Comparison of ENCODE assay signal across 14 cellular contexts in genomic region chr19:46911456-46911855, GRCh38. TPM values are rescaled to one million over a fixed set of nuclear protein-coding genes. Genes with fewer than 3 reads are reported as not detected.
DNase-seq lines count a peak whose midpoint lies in the region; ATAC-seq and TF ChIP-seq lines count a peak whose summit lies in the region.
"Had no signal": no experiment of that assay in that cellular context is flagged by ENCODE, and none has a peak within 500 bp of the region (broad histone marks: within the 10 kb centered on the region; RNA-seq: fewer than 3 reads in every experiment).

No MANE protein-coding gene starts in this region.

- TF ChIP-seq CTCF in chondrocyte (IDR thresholded peaks at IDR 0.05) = no peak

- H3K4me1 Mint-ChIP-seq in activated T-cell treated with anti-CD3 and anti-CD28 coated beads, Interleukin-2, amount 50 U/mL, for 4 hours (ENCODE audit: low read depth) = peaks cover 44% of the 10 kb centered on the region
- peaks cover 31% of the 10 kb centered on the region for H3K4me1 Mint-ChIP-seq in activated T-helper 17 cell treated with anti-CD3 and anti-CD28 coated beads, Interleukin-2, amount 50 U/mL, for 72 hours
- H3K4me1 Mint-ChIP-seq in chondrocyte (ENCODE audit: low read depth) = peaks cover 40% of the 10 kb centered on the region

- H3K9me3 Mint-ChIP-seq in activated T-cell treated with anti-CD3 and anti-CD28 coated beads, Interleukin-2, amount 50 U/mL, for 4 hours = no peaks in the 10 kb centered on the region
- H3K9me3 Mint-ChIP-seq in activated T-helper 17 cell treated with anti-CD3 and anti-CD28 coated beads, Interleukin-2, amount 50 U/mL, for 72 hours = no peaks in the 10 kb centered on the region
- H3K9me3 Mint-ChIP-seq in chondrocyte (ENCODE audit: low read depth) = no peaks in the 10 kb centered on the region
- H3K9me3 Mint-ChIP-seq: CD4-positive, alpha-beta memory T cell; GM23338 had no signal

- H3K36me3 ChIP-seq in Karpas-422 (ENCODE audit: insufficient read depth, low read length) = no peaks in the 10 kb centered on the region
- H3K36me3 ChIP-seq: BE2C had no signal

- peaks cover 2% of the 10 kb centered on the region; the same call in 1 of the 2 replicates for H4K20me1 ChIP-seq in Karpas-422 (ENCODE audit: insufficient read depth, low read depth, low read length)

- ATAC-seq in activated T-cell treated with anti-CD3 and anti-CD28 coated beads, Interleukin-2, amount 50 U/mL, for 4 hours = peak; percentile 56 to 58
- ATAC-seq in activated T-helper 17 cell treated with anti-CD3 and anti-CD28 coated beads, Interleukin-2, amount 50 U/mL, for 72 hours (replicated peaks) = peak; percentile 72
- ATAC-seq in HG02642 (IDR thresholded peaks at IDR 0.05; ENCODE audit: poor library complexity, unreplicated experiment) = no peak
- ATAC-seq: GM23338 had no signal

- H3K79me2 ChIP-seq in Karpas-422 (ENCODE audit: low read length) = peaks cover 98% of the 10 kb centered on the region

- no peaks in the 10 kb centered on the region for H3K27me3 ChIP-seq in Karpas-422 (ENCODE audit: low read length)
- H3K27me3 ChIP-seq: BE2C had no signal

- H3K9ac ChIP-seq in Karpas-422 (ENCODE audit: low read length) = no peak overlapping the region

- H3K27ac Mint-ChIP-seq in activated T-helper 17 cell treated with anti-CD3 and anti-CD28 coated beads, Interleukin-2, amount 50 U/mL, for 72 hours = peak overlapping the region; percentile 13
- no peak overlapping the region for H3K27ac Mint-ChIP-seq in chondrocyte (ENCODE audit: unreplicated experiment)
- H3K27ac Mint-ChIP-seq: CD4-positive, alpha-beta memory T cell; GM23338 had no signal

- H3K27me3 Mint-ChIP-seq in activated T-cell treated with anti-CD3 and anti-CD28 coated beads, Interleukin-2, amount 50 U/mL, for 4 hours (ENCODE audit: low read depth) = no peaks in the 10 kb centered on the region
- no peaks in the 10 kb centered on the region for H3K27me3 Mint-ChIP-seq in activated T-helper 17 cell treated with anti-CD3 and anti-CD28 coated beads, Interleukin-2, amount 50 U/mL, for 72 hours
- no peaks in the 10 kb centered on the region for H3K27me3 Mint-ChIP-seq in chondrocyte (ENCODE audit: low read depth)
- H3K27me3 Mint-ChIP-seq: CD4-positive, alpha-beta memory T cell had no signal

- peaks cover 7% of the 10 kb centered on the region for H3K36me3 Mint-ChIP-seq in activated T-cell treated with anti-CD3 and anti-CD28 coated beads, Interleukin-2, amount 50 U/mL, for 4 hours (ENCODE audit: insufficient read depth)
- H3K36me3 Mint-ChIP-seq in activated T-helper 17 cell treated with anti-CD3 and anti-CD28 coated beads, Interleukin-2, amount 50 U/mL, for 72 hours (ENCODE audit: low read depth) = no peaks in the 10 kb centered on the region
- no peaks in the 10 kb centered on the region for H3K36me3 Mint-ChIP-seq in chondrocyte (ENCODE audit: low read depth)

- no peaks in the 10 kb centered on the region for H3K9me3 ChIP-seq in Karpas-422 (ENCODE audit: low read length)
- H3K9me3 ChIP-seq: BE2C, Caco-2 had no signal

- peak overlapping the region; percentile 27 for H3K4me2 ChIP-seq in Karpas-422 (ENCODE audit: low read depth, low read length, poor library complexity, severe bottlenecking)
- H3K4me2 ChIP-seq: GM23338 had no signal

- H2AFZ ChIP-seq in Karpas-422 (ENCODE audit: low read length) = no peak overlapping the region
- H2AFZ ChIP-seq: GM23338 had no signal

- DNase-seq in activated T-cell treated with anti-CD3 and anti-CD28 coated beads, Interleukin-2, amount 50 U/mL, for 4 hours = no peak
- no peak for DNase-seq in activated T-cell treated with anti-CD3 and anti-CD28 coated beads, Interleukin-2, amount 50 U/mL, for 48 hours
- DNase-seq in Karpas-422 = no peak
- no peak for DNase-seq in chondrocyte (ENCODE audit: low spot score)
- no peak for DNase-seq in COR-L47 (lab: John Stamatoyannopoulos, UW)
- DNase-seq: BE2C; Caco-2; CD4-positive, alpha-beta memory T cell; DND-41; GDM1; H7 had no signal

- H3K4me1 ChIP-seq in Karpas-422 (ENCODE audit: low read length) = peaks cover 53% of the 10 kb centered on the region
- H3K4me1 ChIP-seq: BE2C had no signal

- no peaks in the 10 kb centered on the region for H3K9me2 ChIP-seq in Karpas-422 (replicated peaks; ENCODE audit: insufficient read depth, low read length)

- H3K4me3 ChIP-seq in Karpas-422 (ENCODE audit: low read length) = 0 out of 2 replicates have a peak overlapping the region, but pooled peaks have one; percentile 9
- H3K4me3 ChIP-seq: GM23338 had no signal

- no peak overlapping the region for H3K4me3 Mint-ChIP-seq in activated T-cell treated with anti-CD3 and anti-CD28 coated beads, Interleukin-2, amount 50 U/mL, for 4 hours
- no peak overlapping the region for H3K4me3 Mint-ChIP-seq in activated T-helper 17 cell treated with anti-CD3 and anti-CD28 coated beads, Interleukin-2, amount 50 U/mL, for 72 hours
- H3K4me3 Mint-ChIP-seq in chondrocyte (ENCODE audit: unreplicated experiment) = no peak overlapping the region
- H3K4me3 Mint-ChIP-seq: CD4-positive, alpha-beta memory T cell; GM23338 had no signal

- peak overlapping the region; percentile 73 for H3K27ac ChIP-seq in Karpas-422 (ENCODE audit: low read length)

RNA-seq across cellular contexts. Expression of gene ARHGAP35, which starts 50.7 kb away (rescaled TPM):
- 10 to 100 TPM; 14.3 to 15.5 (median 14.3) TPM for total RNA-seq in activated T-cell treated with anti-CD3 and anti-CD28 coated beads, Interleukin-2, amount 50 U/mL, for 4 hours
- 19.7 and 30.4 TPM in 2 replicates for total RNA-seq in Karpas-422 (2014; rRNA removed; shearing (Covaris generic); ENCODE audit: low replicate concordance)
- total RNA-seq in activated T-helper 17 cell treated with anti-CD3 and anti-CD28 coated beads, Interleukin-2, amount 50 U/mL, for 72 hours = 10 to 100 TPM; 38.0 to 38.3 TPM
- total RNA-seq in chondrocyte = 60.1 to 70.9 TPM (median 70.2 TPM) in 3 replicates
